Comparison of ENCODE assay signal across 8 cellular contexts in the genomic region with DNA sequence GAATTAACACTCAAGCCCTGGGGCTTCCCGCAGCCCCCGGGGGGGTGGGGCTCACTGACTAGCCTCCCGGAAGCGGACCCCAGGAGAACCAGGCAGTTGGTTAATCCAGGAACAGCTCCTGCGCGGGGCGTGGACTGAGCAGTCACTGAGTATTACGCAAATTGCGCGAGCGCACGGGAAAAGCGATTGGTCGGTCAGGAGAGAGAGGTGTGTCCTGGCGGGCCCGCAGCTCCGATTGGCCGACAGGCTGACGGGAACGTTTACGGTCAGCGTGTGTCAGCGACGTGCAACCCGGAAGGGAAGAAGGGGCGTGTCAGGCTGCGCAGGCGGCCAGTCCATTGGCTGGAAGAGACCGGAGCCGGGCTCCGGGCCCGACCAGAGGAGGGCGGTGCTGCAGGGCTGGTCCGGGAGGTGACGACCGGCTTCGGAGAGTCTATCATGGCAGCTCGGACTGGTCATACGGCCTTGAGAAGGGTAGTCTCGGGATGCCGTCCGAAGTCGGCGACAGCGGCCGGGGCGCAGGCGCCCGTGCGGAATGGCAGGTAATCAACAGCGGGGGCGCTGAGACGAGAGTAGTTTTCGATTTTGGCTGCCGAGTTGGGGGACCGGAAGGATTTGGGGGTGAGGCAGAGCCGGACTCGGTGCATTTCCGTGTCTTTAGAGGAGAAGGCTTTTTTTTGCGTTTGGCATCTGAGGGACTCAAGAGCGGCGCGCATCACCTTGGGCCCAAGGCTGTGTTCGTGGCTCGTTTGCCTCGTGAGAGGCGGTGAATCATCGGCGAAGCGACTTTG. TPM values are rescaled to one million over a fixed set of nuclear protein-coding genes. Genes with fewer than 3 reads are reported as not detected.
DNase-seq lines count a peak whose midpoint lies in the region; ATAC-seq, FAIRE-seq and TF ChIP-seq lines count a peak whose summit lies in the region.

A gene (plus strand): TSS at position 430 of the 791 bp plus-strand sequence. CDS start 9 bp downstream, at position 439.

- intact Hi-C loops in T-helper 2 cell treated with Interferon-gamma antibody and Interleukin-4, amounts not matched to agents 100 ng/mL and 5 ng/mL, for 36 hours (cut with micrococcal nuclease) = loop anchor here (1.0 to 5.0 kb wide), 8 partner anchors 18 to 1796 kb away; a partner anchor contains a TSS
- intact Hi-C loops in psoas muscle (cut with DNase I) = loop anchor here (1.0 to 2.0 kb wide), 2 partner anchors 18 to 19 kb away; a partner anchor contains a TSS

- H3K4me1 ChIP-seq in right atrium auricular region = peaks cover 0 to 13% of the 10 kb centered on the region in 2 donors
- peaks cover 16% of the 10 kb centered on the region for H3K4me1 ChIP-seq in psoas muscle

- peak; percentile 86 for DNase-seq in NCI-H187 treated with DMSO at 0.1 percent for 48 hours (lab: John Stamatoyannopoulos, UW)
- DNase-seq in anterior cingulate cortex (lab: John Stamatoyannopoulos, UW) = peak; percentile 90 to 100 (median 100)
- DNase-seq in right atrium auricular region (ENCODE audit: low spot score) = peak; percentile 100
- DNase-seq in psoas muscle = peak; percentile 99 to 100
- DNase-seq in urothelium cell line (ENCODE audit: low spot score) = peak; percentile 99

- peak; percentile 82 for FAIRE-seq in urothelium cell line (lab: Jason Lieb, UNC)

- TF ChIP-seq CTCF in right atrium auricular region (IDR thresholded peaks at IDR 0.05) (peak in 1 of 2 donors; percentile 45), psoas muscle (IDR thresholded peaks at IDR 0.05) (peak; percentile 21)

- peak; percentile 95 for ATAC-seq in GM18499 (IDR thresholded peaks at IDR 0.05; ENCODE audit: insufficient read depth, unreplicated experiment)
- ATAC-seq in HG02943 (IDR thresholded peaks at IDR 0.05; ENCODE audit: low read depth, unreplicated experiment) = peak; percentile 97
- ATAC-seq in psoas muscle = peak; percentile 94 to 97 (median 96)

- WGBS in psoas muscle, 3 donors = 0% methylated on average over 68 to 70 of the region's 70 CpGs

- H3K27ac ChIP-seq in right atrium auricular region (peak within 1 kb of the TSS; percentile 100), psoas muscle (peak within 1 kb of the TSS; percentile 99)

- H3K9me3 ChIP-seq in right atrium auricular region (no peaks in the 10 kb centered on the region), psoas muscle (no peaks in the 10 kb centered on the region)

- H3K36me3 ChIP-seq in right atrium auricular region = no peaks in the 10 kb centered on the region
- no peaks in the 10 kb centered on the region for H3K36me3 ChIP-seq in psoas muscle (ENCODE audit: insufficient read depth in 1 of 2, low read depth in 1 of 2)

- peak within 1 kb of the TSS; percentile 92 to 95 for H3K4me3 ChIP-seq in right atrium auricular region
- H3K4me3 ChIP-seq in psoas muscle = peak within 1 kb of the TSS; percentile 78

- H3K27me3 ChIP-seq in right atrium auricular region = no peaks in the 10 kb centered on the region
- H3K27me3 ChIP-seq in psoas muscle (ENCODE audit: insufficient read depth in 3 of 3, low read length in 2 of 3) = no peaks in the 10 kb centered on the region

RNA-seq across cellular contexts. Expression of the gene that starts here (rescaled TPM):
- total RNA-seq in T-helper 2 cell treated with Interferon-gamma antibody and Interleukin-4, amounts not matched to agents 100 ng/mL and 5 ng/mL, for 36 hours = 22.2 and 24.6 TPM in 2 replicates
- 10 to 100 TPM; 29.5 to 33.2 TPM for total RNA-seq in right atrium auricular region
- 10 to 100 TPM in 3 of 4 donors, 1 to 10 TPM in 1; 9.9 to 20.2 (median 18.5) TPM for total RNA-seq in psoas muscle
- polyA plus RNA-seq in psoas muscle = 10 to 100 TPM; 11.9 to 16.4 (median 14.5) TPM

Comparison
In these comparisons a context has a peak if more than half of its experiments do, and no peak if none do; other contexts are left out.
1. Peak in every context shown above with its lines: DNase-seq, ATAC-seq, H3K4me3 ChIP-seq and H3K27ac ChIP-seq.